In the genomic region with DNA sequence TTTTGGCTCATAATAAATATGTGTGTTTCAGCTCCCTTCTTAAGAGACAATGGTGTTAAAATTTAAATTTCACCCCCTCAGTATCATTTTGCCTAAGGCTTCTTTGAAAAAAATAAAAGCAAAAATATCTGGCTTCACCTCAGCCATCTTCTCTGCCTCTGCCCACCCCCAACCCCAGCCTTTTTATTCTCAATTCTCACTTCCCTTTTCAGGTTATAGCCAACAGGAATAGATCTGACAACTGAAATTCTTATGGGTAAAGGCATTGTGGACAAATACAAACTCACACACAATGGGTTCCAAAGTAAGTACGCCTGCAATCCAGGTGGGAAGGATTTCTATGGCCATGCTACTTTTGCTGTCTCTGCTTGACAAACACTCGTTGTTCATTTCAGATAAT, we compare ENCODE assay signal across 26 cellular contexts.
"Had no signal": no experiment of that assay in that cellular context is flagged by ENCODE, and none has a peak within 500 bp of the region (broad histone marks: within the 10 kb centered on the region; RNA-seq: fewer than 3 reads in every experiment).

No MANE protein-coding gene starts in this region.

- H3K4me3 Mint-ChIP-seq: activated naive CD4-positive, alpha-beta T cell treated with anti-CD3 and anti-CD28 coated beads, Interleukin-2, amount 50 U/mL, for 24 hours; activated T-cell treated with anti-CD3 and anti-CD28 coated beads, Interleukin-2, amount 50 U/mL, for 72 hours; mesothelial cell of epicardium; natural killer cell; stimulated activated naive B cell treated with anti-CD40 and anti-IgM and Interleukin-4, amounts not matched to agents 10 μg/mL and 1 μg/mL and 100 μg/mL, for 72 hours had no signal

- H3K4me1 Mint-ChIP-seq: activated naive CD4-positive, alpha-beta T cell treated with anti-CD3 and anti-CD28 coated beads, Interleukin-2, amount 50 U/mL, for 24 hours; mesothelial cell of epicardium; natural killer cell; stimulated activated naive B cell treated with anti-CD40 and anti-IgM and Interleukin-4, amounts not matched to agents 10 μg/mL and 1 μg/mL and 100 μg/mL, for 72 hours had no signal

- FAIRE-seq: kidney, urothelium cell line had no signal

- H3K27me3 ChIP-seq: body of pancreas, left lung, sigmoid colon, transverse colon had no signal

- H3K9me3 ChIP-seq: body of pancreas, left lung, transverse colon had no signal

- H3K27me3 Mint-ChIP-seq: activated naive CD4-positive, alpha-beta T cell treated with anti-CD3 and anti-CD28 coated beads, Interleukin-2, amount 50 U/mL, for 24 hours; stimulated activated naive B cell treated with anti-CD40 and anti-IgM and Interleukin-4, amounts not matched to agents 10 μg/mL and 1 μg/mL and 100 μg/mL, for 72 hours had no signal

- H3K27ac ChIP-seq: body of pancreas, left lung, sigmoid colon, transverse colon had no signal

- H3K36me3 ChIP-seq: left lung, sigmoid colon, transverse colon had no signal

- H3K36me3 Mint-ChIP-seq: activated naive CD4-positive, alpha-beta T cell treated with anti-CD3 and anti-CD28 coated beads, Interleukin-2, amount 50 U/mL, for 24 hours; mesothelial cell of epicardium; natural killer cell; stimulated activated naive B cell treated with anti-CD40 and anti-IgM and Interleukin-4, amounts not matched to agents 10 μg/mL and 1 μg/mL and 100 μg/mL, for 72 hours had no signal

- ATAC-seq: activated T-cell treated with anti-CD3 and anti-CD28 coated beads, Interleukin-2, amount 50 U/mL, for 72 hours; body of pancreas; left lung; natural killer cell; stimulated activated naive B cell treated with anti-CD40 and anti-IgM and Interleukin-4, amounts not matched to agents 10 μg/mL and 1 μg/mL and 100 μg/mL, for 72 hours had no signal

- DNase-seq: activated CD4-positive, alpha-beta T cell treated with anti-CD3 and anti-CD28 coated beads for 4 hours; activated CD4-positive, alpha-beta T cell treated with anti-CD3 and anti-CD28 coated beads, Interleukin-2, amount 50 U/mL, for 48 hours; activated CD4-positive, CD25-positive, alpha-beta regulatory T cell; activated effector memory CD4-positive, alpha-beta T cell treated with anti-CD3 and anti-CD28 coated beads, Interleukin-2, amount 50 U/mL, for 16 hours; activated T-cell treated with anti-CD3 and anti-CD28 coated beads, Interleukin-2, amount 50 U/mL, for 72 hours; anterior cingulate cortex; body of pancreas; effector CD4-positive, alpha-beta T cell; erythroblast; foreskin fibroblast; kidney; left lung; natural killer cell; retina; sigmoid colon; stimulated activated CD4-positive, alpha-beta T cell treated with anti-CD3 and anti-CD28 coated beads, Interleukin-2, amount 100 ng/mL, for 48 hours; stimulated activated CD8-positive, alpha-beta memory T cell treated with anti-CD3 and anti-CD28 coated beads, Interleukin-4, amount 100 ng/mL, for 48 hours; stimulated activated naive B cell treated with anti-CD40 and anti-IgM and Interleukin-4, amounts not matched to agents 10 μg/mL and 1 μg/mL and 100 μg/mL, for 72 hours; T1000; transverse colon had no signal

- H3K4me3 ChIP-seq: body of pancreas, left lung, lung, sigmoid colon, smooth muscle cell, transverse colon had no signal

- H3K4me2 ChIP-seq: smooth muscle cell had no signal

- H3K27ac Mint-ChIP-seq: activated naive CD4-positive, alpha-beta T cell treated with anti-CD3 and anti-CD28 coated beads, Interleukin-2, amount 50 U/mL, for 24 hours; activated T-cell treated with anti-CD3 and anti-CD28 coated beads, Interleukin-2, amount 50 U/mL, for 72 hours; mesothelial cell of epicardium; natural killer cell; progenitor cell of endocrine pancreas; stimulated activated naive B cell treated with anti-CD40 and anti-IgM and Interleukin-4, amounts not matched to agents 10 μg/mL and 1 μg/mL and 100 μg/mL, for 72 hours had no signal

- H3K4me1 ChIP-seq: body of pancreas, left lung, sigmoid colon, transverse colon had no signal
